ENCODE assay signal across 1 cellular context in genomic region chr16:50521246-50521900, GRCh38.
TF ChIP-seq lines count a peak whose summit lies in the region.

No MANE protein-coding gene starts in this region.

TF ChIP-seq in HepG2, 621 proteins besides CTCF, POLR2A, EP300 and RAD21 (continued from another document):
- TF ChIP-seq ZHX1 (CRISPR knock-in tag; IDR thresholded peaks at IDR 0.05; ENCODE audit: low read depth): no peak
- TF ChIP-seq MED1 (CRISPR knock-in tag; IDR thresholded peaks at IDR 0.05): no peak
- no peak for TF ChIP-seq TCF7L2 (IDR thresholded peaks at IDR 0.05; ENCODE audit: low read depth, low read length)
- no peak for TF ChIP-seq ZNF576 (CRISPR knock-in tag; IDR thresholded peaks at IDR 0.05)
- no peak for TF ChIP-seq HNRNPLL (IDR thresholded peaks at IDR 0.05; ENCODE audit: low read depth, low read length, poor library complexity, severe bottlenecking)
- TF ChIP-seq E2F2 (CRISPR knock-in tag; IDR thresholded peaks at IDR 0.05; ENCODE audit: borderline replicate concordance): no peak
- TF ChIP-seq GTF3A (CRISPR knock-in tag; conservative IDR thresholded peaks at IDR 0.05): no peak
- no peak for TF ChIP-seq ZNF724P (CRISPR knock-in tag; IDR thresholded peaks at IDR 0.05; ENCODE audit: borderline replicate concordance)
- no peak for TF ChIP-seq AGO1 (IDR thresholded peaks at IDR 0.05; ENCODE audit: low read depth, low read length, poor library complexity, severe bottlenecking)
- no peak for TF ChIP-seq ZGPAT (CRISPR knock-in tag; IDR thresholded peaks at IDR 0.05)
- 0 out of 2 replicates have a peak, but pooled peaks have one; percentile 14 for TF ChIP-seq TFDP2 (CRISPR knock-in tag; IDR thresholded peaks at IDR 0.05)
- TF ChIP-seq ZBED4 (CRISPR knock-in tag; IDR thresholded peaks at IDR 0.05; ENCODE audit: borderline replicate concordance): no peak
- TF ChIP-seq ELF1 (CRISPR knock-in tag; IDR thresholded peaks at IDR 0.05): no peak
- no peak for TF ChIP-seq GTF2F1 (IDR thresholded peaks at IDR 0.05; ENCODE audit: low read length)
- TF ChIP-seq REST (IDR thresholded peaks at IDR 0.05; ENCODE audit: borderline replicate concordance in 1 of 2, low read depth in 1 of 2, low read length in 2 of 2): no peak
- TF ChIP-seq MAZ (IDR thresholded peaks at IDR 0.05; ENCODE audit: borderline replicate concordance, low read depth, low read length): no peak
- 0 out of 2 replicates have a peak, but pooled peaks have one; percentile 3 for TF ChIP-seq MAZ (CRISPR knock-in tag; IDR thresholded peaks at IDR 0.05; ENCODE audit: low read depth)
- no peak for TF ChIP-seq ZKSCAN5 (CRISPR knock-in tag; IDR thresholded peaks at IDR 0.05)
- TF ChIP-seq, protein P1, sequence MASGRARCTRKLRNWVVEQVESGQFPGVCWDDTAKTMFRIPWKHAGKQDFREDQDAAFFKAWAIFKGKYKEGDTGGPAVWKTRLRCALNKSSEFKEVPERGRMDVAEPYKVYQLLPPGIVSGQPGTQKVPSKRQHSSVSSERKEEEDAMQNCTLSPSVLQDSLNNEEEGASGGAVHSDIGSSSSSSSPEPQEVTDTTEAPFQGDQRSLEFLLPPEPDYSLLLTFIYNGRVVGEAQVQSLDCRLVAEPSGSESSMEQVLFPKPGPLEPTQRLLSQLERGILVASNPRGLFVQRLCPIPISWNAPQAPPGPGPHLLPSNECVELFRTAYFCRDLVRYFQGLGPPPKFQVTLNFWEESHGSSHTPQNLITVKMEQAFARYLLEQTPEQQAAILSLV (CRISPR knock-in tag; IDR thresholded peaks at IDR 0.05; ENCODE audit: borderline replicate concordance): no peak
- no peak for TF ChIP-seq ZNF644 (CRISPR knock-in tag; IDR thresholded peaks at IDR 0.05; ENCODE audit: low read depth)
- TF ChIP-seq PHF8 (CRISPR knock-in tag; IDR thresholded peaks at IDR 0.05): no peak
- no peak for TF ChIP-seq PTBP1 (IDR thresholded peaks at IDR 0.05; ENCODE audit: low read depth, low read length, poor library complexity, severe bottlenecking)
- TF ChIP-seq HMG20B (CRISPR knock-in tag; conservative IDR thresholded peaks at IDR 0.05): no peak
- no peak for TF ChIP-seq ZNF746 (CRISPR knock-in tag; IDR thresholded peaks at IDR 0.05)
- TF ChIP-seq ZNF512 (CRISPR knock-in tag; IDR thresholded peaks at IDR 0.05): peak; percentile 99
- TF ChIP-seq ZNF704 (CRISPR knock-in tag; IDR thresholded peaks at IDR 0.05; ENCODE audit: borderline replicate concordance): no peak
- TF ChIP-seq ZNF101 (CRISPR knock-in tag; IDR thresholded peaks at IDR 0.05; ENCODE audit: borderline replicate concordance, low read depth): no peak
- TF ChIP-seq ZNF577 (CRISPR knock-in tag; IDR thresholded peaks at IDR 0.05; ENCODE audit: borderline replicate concordance, low read depth): no peak
TF ChIP-seq in HepG2: peak in this region for 19.
